In genomic region chr1:49102752-49103151, GRCh38 we compare ENCODE assay signal across 10 cellular contexts.
DNase-seq lines count a peak whose midpoint lies in the region; ATAC-seq and TF ChIP-seq lines count a peak whose summit lies in the region.
"Had no signal": no experiment of that assay in that cellular context is flagged by ENCODE, and none has a peak within 500 bp of the region (broad histone marks: within the 10 kb centered on the region; RNA-seq: fewer than 3 reads in every experiment).

No MANE protein-coding gene starts in this region.

- TF ChIP-seq CTCF in Calu3 (IDR thresholded peaks at IDR 0.05; ENCODE audit: unreplicated experiment) (no peak), fibroblast of the aortic adventitia (IDR thresholded peaks at IDR 0.05; ENCODE audit: insufficient read depth, low read length) (no peak)

- no peaks in the 10 kb centered on the region for H3K27me3 Mint-ChIP-seq in Calu3 (ENCODE audit: unreplicated experiment)
- peaks cover 3% of the 10 kb centered on the region for H3K27me3 Mint-ChIP-seq in activated CD4-positive, alpha-beta T cell treated with anti-CD3 and anti-CD28 coated beads for 36 hours

- H3K9me3 ChIP-seq in MG63, result no peaks in the 10 kb centered on the region

- no TSS peak for BruUV-seq in Calu3 (replicated peaks; lab: Mats Ljungman, UMichigan)

- peaks cover 57% of the 10 kb centered on the region for H3K4me1 Mint-ChIP-seq in Calu3 (ENCODE audit: low read depth, unreplicated experiment)
- H3K4me1 Mint-ChIP-seq in activated CD4-positive, alpha-beta T cell treated with anti-CD3 and anti-CD28 coated beads for 36 hours, result no peaks in the 10 kb centered on the region

- no peaks in the 10 kb centered on the region for H3K27me3 ChIP-seq in MG63

- CTCF ChIA-PET in Calu3 (lab: Charles Lee), result interaction anchor here (0.6 to 1.1 kb wide), 3 partner anchors 150 to 1079 kb away, joined by 3 to 8 read pairs (median 3); no protein-coding TSS in a partner anchor
- CTCF ChIA-PET in activated CD4-positive, alpha-beta T cell treated with anti-CD3 and anti-CD28 coated beads for 36 hours (lab: Charles Lee), result no interaction called here

- peaks cover 11% of the 10 kb centered on the region for H3K9me3 Mint-ChIP-seq in Calu3 (ENCODE audit: low read depth, unreplicated experiment)
- no peaks in the 10 kb centered on the region for H3K9me3 Mint-ChIP-seq in activated CD4-positive, alpha-beta T cell treated with anti-CD3 and anti-CD28 coated beads for 36 hours (ENCODE audit: low read depth)

- H3K4me3 Mint-ChIP-seq in Calu3 (ENCODE audit: low read depth, unreplicated experiment), result no peak overlapping the region
- H3K4me3 Mint-ChIP-seq in activated CD4-positive, alpha-beta T cell treated with anti-CD3 and anti-CD28 coated beads for 36 hours, result no peak overlapping the region

- no peak overlapping the region for H3K4me3 ChIP-seq in MG63
- H3K4me3 ChIP-seq in fibroblast of the aortic adventitia (ENCODE audit: low read depth, low read length), result no peak overlapping the region

- POLR2A ChIA-PET in activated CD4-positive, alpha-beta T cell treated with anti-CD3 and anti-CD28 coated beads for 36 hours (lab: Charles Lee), result no interaction called here

- no peak overlapping the region for H3K27ac ChIP-seq in substantia nigra (ENCODE audit: low read depth, low read length, poor library complexity, severe bottlenecking)

- intact Hi-C loops in Calu3 (cut with micrococcal nuclease; ENCODE audit: unreplicated experiment), result loop anchor here (5.0 kb wide), 4 partner anchors 170 to 375 kb away; no protein-coding TSS in a partner anchor
- intact Hi-C loops in activated CD4-positive, alpha-beta T cell treated with anti-CD3 and anti-CD28 coated beads for 36 hours (cut with DNase I, micrococcal nuclease), result no loop called here

- no peaks in the 10 kb centered on the region for H3K36me3 ChIP-seq in MG63

- ATAC-seq in GM21381 (IDR thresholded peaks at IDR 0.05; ENCODE audit: unreplicated experiment), result peak; percentile 55
- ATAC-seq in activated CD4-positive, alpha-beta T cell treated with anti-CD3 and anti-CD28 coated beads for 36 hours, result no peak

- DNase-seq in Calu3 (peak; percentile 41), MG63 (peak; percentile 1), fibroblast of the aortic adventitia (ENCODE audit: low read depth) (peak; percentile 12), cortex of kidney (lab: John Stamatoyannopoulos, UW) (no peak), CD1c-positive myeloid dendritic cell (ENCODE audit: extremely low spot score) (no peak), substantia nigra (lab: John Stamatoyannopoulos, UW) (no peak)
- no peak for DNase-seq in activated CD4-positive, alpha-beta T cell treated with anti-CD3 and anti-CD28 coated beads for 36 hours
- DNase-seq: activated T-cell treated with anti-CD3 and anti-CD28 coated beads, Interleukin-2, amount 50 U/mL, for 1 hour; stimulated activated naive CD4-positive, alpha-beta T cell treated with Interleukin-2 at 50 U/mL for 16 hours had no signal

- H3K27ac Mint-ChIP-seq in Calu3 (ENCODE audit: unreplicated experiment), result peak overlapping the region; percentile 82
- no peak overlapping the region for H3K27ac Mint-ChIP-seq in activated CD4-positive, alpha-beta T cell treated with anti-CD3 and anti-CD28 coated beads for 36 hours

- H3K36me3 Mint-ChIP-seq in Calu3 (ENCODE audit: insufficient read depth, unreplicated experiment), result no peaks in the 10 kb centered on the region
- H3K36me3 Mint-ChIP-seq in activated CD4-positive, alpha-beta T cell treated with anti-CD3 and anti-CD28 coated beads for 36 hours (ENCODE audit: low read depth), result no peaks in the 10 kb centered on the region

Comparison
In these comparisons a context has a peak if more than half of its experiments do, and no peak if none do; other contexts are left out.
1. DNase-seq: peak in Calu3 (single experiment), MG63 (single experiment) and fibroblast of the aortic adventitia (single experiment); none in cortex of kidney (single experiment), CD1c-positive myeloid dendritic cell (single experiment), activated CD4-positive, alpha-beta T cell treated with anti-CD3 and anti-CD28 coated beads for 36 hours (single experiment) and substantia nigra (0 of 49).